In genomic region chr13:94673841-94674240, GRCh38 we compare ENCODE assay signal across 1 cellular context.
A peak's percentile ranks its signal among the peaks of the same experiment; 100 is the strongest.
TF ChIP-seq lines count a peak whose summit lies in the region.

No MANE protein-coding gene starts in this region.

TF ChIP-seq in H1, 55 proteins besides CTCF, POLR2A, EP300 and RAD21 (continued from another document):
- TF ChIP-seq ATF3 (IDR thresholded peaks at IDR 0.05; ENCODE audit: insufficient read depth, low read depth, low read length) (no peak), RNF2 (IDR thresholded peaks at IDR 0.05; ENCODE audit: borderline replicate concordance, low read depth, low read length, missing control alignments, poor library complexity, severe bottlenecking) (no peak), SIN3A (conservative IDR thresholded peaks at IDR 0.05 in 1 of 2, IDR thresholded peaks at IDR 0.05 in 1 of 2; ENCODE audit: low read depth in 1 of 2, low read length in 2 of 2) (0 out of 4 replicates have a peak, but pooled peaks of 1 of the 2 experiments have one; percentile 57), TEAD4 (IDR thresholded peaks at IDR 0.05; ENCODE audit: low read depth, low read length) (peak; percentile 83)
TF ChIP-seq in H1: peak in this region for 2.
